In genomic region chr1:182143154-182143657, GRCh38 we compare ENCODE assay signal across 8 cellular contexts.
DNase-seq lines count a peak whose midpoint lies in the region; ATAC-seq, FAIRE-seq and TF ChIP-seq lines count a peak whose summit lies in the region.

No MANE protein-coding gene starts in this region.

- no peak overlapping the region for H2BK120ac ChIP-seq in H1 (replicated peaks; ENCODE audit: low read depth, low read length)

- H3K27ac Mint-ChIP-seq in activated CD8-positive, alpha-beta memory T cell treated with anti-CD3 and anti-CD28 coated beads, Interleukin-2, amount 10 ng/mL, durations not matched to agents 7 days and 5 days, result no peak overlapping the region

- ATAC-seq in activated CD8-positive, alpha-beta memory T cell treated with anti-CD3 and anti-CD28 coated beads, Interleukin-2, amount 10 ng/mL, durations not matched to agents 7 days and 5 days, result peak; percentile 76
- no peak for ATAC-seq in GM21423 (IDR thresholded peaks at IDR 0.05; ENCODE audit: unreplicated experiment)

- no peak overlapping the region for H3K23ac ChIP-seq in H1 (ENCODE audit: insufficient read length)

- TF ChIP-seq CTCF in H1 (IDR thresholded peaks at IDR 0.05; ENCODE audit: control extremely low read depth in 1 of 3, insufficient read depth in 1 of 3, low read depth in 1 of 3, low read length in 3 of 3), result peak; percentile 84 to 96 (median 92)

- no peak overlapping the region for H2AK5ac ChIP-seq in H1 (ENCODE audit: low read depth, low read length)

- FAIRE-seq in HTR-8/SVneo (lab: Jason Lieb, UNC) (no peak), H1 (lab: Jason Lieb, UNC) (peak; percentile 73)

- no peak overlapping the region for H4K5ac ChIP-seq in H1 (ENCODE audit: insufficient read length, low read depth, low read length)

- no peaks in the 10 kb centered on the region for H3K27me3 ChIP-seq in H1 (replicated peaks in 1 of 4; ENCODE audit: control insufficient read depth in 3 of 4, extremely low read depth in 1 of 4, insufficient read depth in 3 of 4, low read length in 3 of 4)

- no peaks in the 10 kb centered on the region; the same call in 1 of the 2 replicates for H3K23me2 ChIP-seq in H1 (ENCODE audit: low read depth, low read length)

- H4K91ac ChIP-seq in H1 (replicated peaks; ENCODE audit: insufficient read length, low read length), result no peak overlapping the region

- POLR2A ChIA-PET in H1 (lab: Charles Lee; ENCODE audit: partially characterized antibody), result interaction anchor here (0.8 to 2.5 kb wide), 4 partner anchors 58 to 253 kb away, joined by 4 to 17 read pairs (median 7); partner anchors contain the start of gene GLUL

- no peak overlapping the region for H3K14ac ChIP-seq in H1 (ENCODE audit: insufficient read length)

- no peak overlapping the region for H2BK5ac ChIP-seq in H1 (ENCODE audit: low read depth, low read length)

- H3K36me3 Mint-ChIP-seq in activated CD8-positive, alpha-beta memory T cell treated with anti-CD3 and anti-CD28 coated beads, Interleukin-2, amount 10 ng/mL, durations not matched to agents 7 days and 5 days, result no peaks in the 10 kb centered on the region

- H4K8ac ChIP-seq in H1 (ENCODE audit: extremely low read depth, insufficient read depth, low read length), result no peak overlapping the region

- WGBS in H1 (ENCODE audit: extremely low coverage in 1 of 2, insufficient coverage in 1 of 2, insufficient read length in 1 of 2, insufficient replicate concordance in 2 of 2, low coverage in 1 of 2, low lambda C conversion rate in 2 of 2, missing lambda C conversion rate in 1 of 2), 2 experiments, result 28% methylated on average over 11 of the region's 11 CpGs; no CpG with 5 or more reads in 1 of the 2 experiments

- no peaks in the 10 kb centered on the region for H3K9me3 ChIP-seq in H1 (ENCODE audit: insufficient read depth in 2 of 2, low read depth in 1 of 2, low read length in 1 of 2)

- no peak overlapping the region for H2BK12ac ChIP-seq in H1 (ENCODE audit: low read depth, low read length)

- H3K27me3 Mint-ChIP-seq in activated CD8-positive, alpha-beta memory T cell treated with anti-CD3 and anti-CD28 coated beads, Interleukin-2, amount 10 ng/mL, durations not matched to agents 7 days and 5 days, result peaks cover 10% of the 10 kb centered on the region

- H3K4me1 Mint-ChIP-seq in activated CD8-positive, alpha-beta memory T cell treated with anti-CD3 and anti-CD28 coated beads, Interleukin-2, amount 10 ng/mL, durations not matched to agents 7 days and 5 days, result peaks cover 21% of the 10 kb centered on the region

- H3K56ac ChIP-seq in H1 (replicated peaks; ENCODE audit: insufficient read length, low read depth, low read length), result no peak overlapping the region

- peak overlapping the region; percentile 95; the same call in 1 of the 2 replicates for H2AFZ ChIP-seq in H1 (ENCODE audit: low read length)

- no peak overlapping the region for H2BK15ac ChIP-seq in H1 (ENCODE audit: low read length)

- CTCF ChIA-PET in activated CD8-positive, alpha-beta memory T cell treated with anti-CD3 and anti-CD28 coated beads, Interleukin-2, amount 10 ng/mL, durations not matched to agents 7 days and 5 days (lab: Charles Lee), result interaction anchor here (0.7 to 6.7 kb wide), 54 partner anchors 8 to 661 kb away, joined by 3 to 179 read pairs (median 4); partner anchors contain the start of genes GLUL, RNASEL and TEDDM1
- CTCF ChIA-PET in H1 (lab: Charles Lee; ENCODE audit: partially characterized antibody), result interaction anchor here (0.5 to 7.9 kb wide), 77 partner anchors 8 to 1303 kb away, joined by 3 to 107 read pairs (median 4); partner anchors contain the start of gene TEDDM1

- no peak overlapping the region for H3K18ac ChIP-seq in H1 (ENCODE audit: extremely low read depth, low read length)

- no peak overlapping the region for H3K4me3 Mint-ChIP-seq in activated CD8-positive, alpha-beta memory T cell treated with anti-CD3 and anti-CD28 coated beads, Interleukin-2, amount 10 ng/mL, durations not matched to agents 7 days and 5 days

- H3K4me1 ChIP-seq in H1 (replicated peaks in 1 of 4; ENCODE audit: control insufficient read depth in 3 of 4, insufficient read depth in 4 of 4, low read length in 3 of 4), result peaks cover 0 to 8% (median 6%) of the 10 kb centered on the region in 4 experiments; a peak in 5 of 7 replicates

- no peak for TF ChIP-seq POLR2A in H1 (IDR thresholded peaks at IDR 0.05; ENCODE audit: control extremely low read depth in 1 of 2, low read depth in 2 of 2, low read length in 2 of 2)

- no peak for TF ChIP-seq EP300 in H1 (IDR thresholded peaks at IDR 0.05; ENCODE audit: borderline replicate concordance in 1 of 2, low read depth in 2 of 2, low read length in 2 of 2)

- H3K27ac ChIP-seq in H1 (ENCODE audit: low read depth, low read length), result no peak overlapping the region

- H2BK20ac ChIP-seq in H1 (ENCODE audit: low read length), result no peak overlapping the region

- H3K9me3 Mint-ChIP-seq in activated CD8-positive, alpha-beta memory T cell treated with anti-CD3 and anti-CD28 coated beads, Interleukin-2, amount 10 ng/mL, durations not matched to agents 7 days and 5 days (ENCODE audit: low read depth), result no peaks in the 10 kb centered on the region

- H3K79me1 ChIP-seq in H1 (ENCODE audit: low read depth, low read length), result no peaks in the 10 kb centered on the region

- no peaks in the 10 kb centered on the region for H3K79me2 ChIP-seq in H1 (ENCODE audit: control insufficient read depth in 1 of 2, insufficient read depth in 2 of 2, low read length in 2 of 2)

- H3K4me2 ChIP-seq in H1 (ENCODE audit: insufficient read depth in 1 of 2, low read depth in 2 of 2, low read length in 2 of 2), result no peak overlapping the region

- DNase-seq in DMS79 (lab: John Stamatoyannopoulos, UW) (peak; percentile 69), HTR-8/SVneo (ENCODE audit: insufficient read length, low spot score) (peak; percentile 66), NOMO-1 (lab: John Stamatoyannopoulos, UW; ENCODE audit: unreplicated experiment in 2 of 2) (peak; percentile 59 to 65), H1 (ENCODE audit: low read depth in 1 of 2, low spot score in 2 of 2) (peak; percentile 67 to 97), mesenteric fat pad (ENCODE audit: low spot score) (peak; percentile 97)
- DNase-seq in activated CD8-positive, alpha-beta memory T cell treated with anti-CD3 and anti-CD28 coated beads, Interleukin-2, amount 10 ng/mL, durations not matched to agents 7 days and 5 days, result peak; percentile 88
- DNase-seq in stimulated activated CD8-positive, alpha-beta memory T cell treated with anti-CD3 and anti-CD28 coated beads, Interleukin-12 subunit alpha, Interleukin-12 subunit beta, amount 100 ng/mL, for 1 hour (ENCODE audit: low read depth), result peak; percentile 85

- H3K4me3 ChIP-seq in H1 (ENCODE audit: extremely low read depth in 1 of 4, insufficient read depth in 2 of 4, low read depth in 3 of 4, low read length in 4 of 4), result no peak overlapping the region

- no peak overlapping the region for H3K4ac ChIP-seq in H1 (replicated peaks; ENCODE audit: insufficient read length, low read depth, low read length)

- peak; percentile 89 to 96 for TF ChIP-seq RAD21 in H1 (IDR thresholded peaks at IDR 0.05 in 1 of 2, conservative IDR thresholded peaks at IDR 0.05 in 1 of 2; ENCODE audit: low read depth in 2 of 2, low read length in 2 of 2)

- H3K36me3 ChIP-seq in H1 (ENCODE audit: control insufficient read depth in 2 of 4, insufficient read depth in 4 of 4, low read length in 3 of 4), result no peaks in the 10 kb centered on the region

- no peaks in the 10 kb centered on the region for H4K20me1 ChIP-seq in H1 (replicated peaks in 1 of 2; ENCODE audit: control insufficient read depth in 1 of 2, insufficient read depth in 2 of 2, low read length in 2 of 2)

- no peak overlapping the region for H3K9ac ChIP-seq in H1 (replicated peaks in 1 of 4; ENCODE audit: extremely low read depth in 1 of 4, low read depth in 3 of 4, low read length in 3 of 4)

TF ChIP-seq in H1, 55 proteins besides CTCF, POLR2A, EP300 and RAD21:
- TF ChIP-seq KDM5A (IDR thresholded peaks at IDR 0.05; ENCODE audit: low read length), result no peak
- TF ChIP-seq YY1 (IDR thresholded peaks at IDR 0.05; ENCODE audit: low read depth, low read length), result peak; percentile 46; the same call in 1 of the 2 replicates
